ENCODE assay signal across 15 cellular contexts in the genomic region with DNA sequence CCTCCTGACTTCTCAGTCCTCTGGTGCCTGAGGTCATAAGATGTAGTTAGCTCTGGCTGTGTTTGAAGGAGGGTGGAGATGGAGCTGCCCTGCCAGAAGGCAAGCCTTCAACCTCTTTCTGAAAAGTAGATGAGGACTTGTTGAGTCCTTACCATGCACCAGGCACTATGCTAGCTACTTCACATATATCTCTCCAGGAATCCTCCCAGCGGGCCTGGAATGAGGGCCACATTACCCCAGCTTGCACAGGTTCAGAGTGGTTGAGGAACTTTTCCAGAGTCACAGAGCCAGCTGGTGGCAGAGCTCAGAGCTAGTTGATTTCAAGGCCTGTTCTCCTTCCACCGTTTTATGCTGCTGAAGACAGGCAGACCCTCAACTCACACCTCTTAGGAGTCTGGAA. TPM values are rescaled to one million over a fixed set of nuclear protein-coding genes. Genes with fewer than 3 reads are reported as not detected.
DNase-seq lines count a peak whose midpoint lies in the region; TF ChIP-seq lines count a peak whose summit lies in the region.
"Had no signal": no experiment of that assay in that cellular context is flagged by ENCODE, and none has a peak within 500 bp of the region (broad histone marks: within the 10 kb centered on the region; RNA-seq: fewer than 3 reads in every experiment).

No MANE protein-coding gene starts in this region.

- TF ChIP-seq CTCF in chondrocyte (IDR thresholded peaks at IDR 0.05) = no peak
- TF ChIP-seq CTCF in suprapubic skin (IDR thresholded peaks at IDR 0.05) = no peak
- TF ChIP-seq CTCF in transverse colon (IDR thresholded peaks at IDR 0.05) = no peak

- H3K27me3 Mint-ChIP-seq in activated naive CD4-positive, alpha-beta T cell treated with anti-CD3 and anti-CD28 coated beads for 36 hours (ENCODE audit: low read depth) = peaks cover 4% of the 10 kb centered on the region
- H3K27me3 Mint-ChIP-seq in chondrocyte (ENCODE audit: low read depth) = peaks cover 45% of the 10 kb centered on the region

- no peak overlapping the region for H3K4me3 ChIP-seq in BLaER1 treated with 17β-estradiol and CSF1 and Interleukin-3, amounts not matched to agents 10 nM and 100 nM
- H3K4me3 ChIP-seq in suprapubic skin = no peak overlapping the region
- H3K4me3 ChIP-seq in transverse colon = no peak overlapping the region
- H3K4me3 ChIP-seq: GM23338 had no signal

- H3K4me3 Mint-ChIP-seq in activated naive CD4-positive, alpha-beta T cell treated with anti-CD3 and anti-CD28 coated beads for 36 hours = no peak overlapping the region
- H3K4me3 Mint-ChIP-seq in chondrocyte (ENCODE audit: unreplicated experiment) = no peak overlapping the region
- H3K4me3 Mint-ChIP-seq: CD4-positive, CD25-positive, alpha-beta regulatory T cell; GM23338 had no signal

- peak overlapping the region in 2 of 11 experiments; percentile 13 to 15; a peak in 1 of 22 replicates for H3K27ac ChIP-seq in BLaER1 treated with 17β-estradiol and CSF1 and Interleukin-3, amounts not matched to agents 10 nM and 100 nM
- H3K27ac ChIP-seq in suprapubic skin (no peak overlapping the region), transverse colon (no peak overlapping the region)
- H3K27ac ChIP-seq: HL-60 had no signal

- peaks cover 1% of the 10 kb centered on the region for H3K9me3 Mint-ChIP-seq in activated naive CD4-positive, alpha-beta T cell treated with anti-CD3 and anti-CD28 coated beads for 36 hours
- H3K9me3 Mint-ChIP-seq in chondrocyte (ENCODE audit: low read depth) = peaks cover 22% of the 10 kb centered on the region

- no peak overlapping the region for H3K27ac Mint-ChIP-seq in activated naive CD4-positive, alpha-beta T cell treated with anti-CD3 and anti-CD28 coated beads for 36 hours
- no peak overlapping the region for H3K27ac Mint-ChIP-seq in chondrocyte (ENCODE audit: unreplicated experiment)
- H3K27ac Mint-ChIP-seq: CD4-positive, CD25-positive, alpha-beta regulatory T cell; GM23338 had no signal

- H3K4me2 ChIP-seq in BLaER1 treated with 17β-estradiol and CSF1 and Interleukin-3, amounts not matched to agents 10 nM and 100 nM = peak overlapping the region in 9 of 11 experiments; percentile 15 to 66 (median 42); a peak in 17 of 22 replicates
- H3K4me2 ChIP-seq: GM23338 had no signal

- H3K36me3 ChIP-seq in BLaER1 treated with 17β-estradiol and CSF1 and Interleukin-3, amounts not matched to agents 10 nM and 100 nM = no peaks in the 10 kb centered on the region
- H3K36me3 ChIP-seq in suprapubic skin = no peaks in the 10 kb centered on the region
- no peaks in the 10 kb centered on the region for H3K36me3 ChIP-seq in transverse colon

- H3K27me3 ChIP-seq in BLaER1 treated with 17β-estradiol and CSF1 and Interleukin-3, amounts not matched to agents 10 nM and 100 nM = no peaks in the 10 kb centered on the region
- no peaks in the 10 kb centered on the region for H3K27me3 ChIP-seq in suprapubic skin
- H3K27me3 ChIP-seq in transverse colon = no peaks in the 10 kb centered on the region

- in situ Hi-C loops in transverse colon (cut with MboI; ENCODE audit: low pct_ligation_motif_present in 1 of 4, low pct_unique_long_range_greater_than_20kb in 1 of 4, low sequenced_read_pairs in 3 of 4) = no loop called here

- intact Hi-C loops in activated naive CD4-positive, alpha-beta T cell treated with anti-CD3 and anti-CD28 coated beads for 36 hours (cut with micrococcal nuclease) = no loop called here
- intact Hi-C loops in transverse colon (cut with DNase I; ENCODE audit: low total_unique reads) = no loop called here

- H3K9me3 ChIP-seq in BLaER1 treated with 17β-estradiol and CSF1 and Interleukin-3, amounts not matched to agents 10 nM and 100 nM (replicated peaks in 1 of 11) = peaks cover 24 to 32% (median 26%) of the 10 kb centered on the region in 11 experiments
- H3K9me3 ChIP-seq in suprapubic skin (no peaks in the 10 kb centered on the region), transverse colon (peaks cover 9 to 17% of the 10 kb centered on the region in 2 donors)

- peaks cover 0 to 11% (median 10%) of the 10 kb centered on the region in 10 experiments; a peak in 15 of 20 replicates for H3K4me1 ChIP-seq in BLaER1 treated with 17β-estradiol and CSF1 and Interleukin-3, amounts not matched to agents 10 nM and 100 nM
- H3K4me1 ChIP-seq in suprapubic skin = no peaks in the 10 kb centered on the region
- H3K4me1 ChIP-seq in transverse colon = no peaks in the 10 kb centered on the region
- H3K4me1 ChIP-seq: Caco-2 had no signal

- TF ChIP-seq EP300 in suprapubic skin (IDR thresholded peaks at IDR 0.05) (no peak), transverse colon (IDR thresholded peaks at IDR 0.05; ENCODE audit: low read depth) (no peak)

- WGBS in suprapubic skin = 79% methylated on average over 2 of the region's 2 CpGs
- WGBS in transverse colon (ENCODE audit: low coverage in 1 of 2), 2 donors = 79% methylated on average over 2 of the region's 2 CpGs; no CpG with 5 or more reads in 1 of the 2 donors

- no peaks in the 10 kb centered on the region for H4K20me1 ChIP-seq in BLaER1 treated with 17β-estradiol and CSF1 and Interleukin-3, amounts not matched to agents 10 nM and 100 nM

- H3K4me1 Mint-ChIP-seq in activated naive CD4-positive, alpha-beta T cell treated with anti-CD3 and anti-CD28 coated beads for 36 hours (ENCODE audit: low read depth) = no peaks in the 10 kb centered on the region
- no peaks in the 10 kb centered on the region for H3K4me1 Mint-ChIP-seq in chondrocyte (ENCODE audit: low read depth)
- H3K4me1 Mint-ChIP-seq: CD4-positive, CD25-positive, alpha-beta regulatory T cell; GM23338 had no signal

- H3K9ac ChIP-seq in BLaER1 treated with 17β-estradiol and CSF1 and Interleukin-3, amounts not matched to agents 10 nM and 100 nM = no peak overlapping the region

- no peak for TF ChIP-seq POLR2A in suprapubic skin (IDR thresholded peaks at IDR 0.05)
- TF ChIP-seq POLR2A in transverse colon (IDR thresholded peaks at IDR 0.05) = no peak

- DNase-seq in activated naive CD4-positive, alpha-beta T cell treated with anti-CD3 and anti-CD28 coated beads for 36 hours = peak; percentile 2
- DNase-seq in activated naive CD4-positive, alpha-beta T cell treated with Interleukin-2 at 50 U/mL for 16 hours = no peak
- DNase-seq in chondrocyte (ENCODE audit: low spot score) (peak; percentile 12), suprapubic skin (ENCODE audit: low spot score in 2 of 2) (peak; percentile 3 to 43), transverse colon (no peak)
- DNase-seq in activated CD4-positive, alpha-beta T cell treated with anti-CD3 and anti-CD28 coated beads, Interleukin-2, amount 50 U/mL, for 48 hours = no peak
- DNase-seq: 8988T; C1 segment of cervical spinal cord; Caco-2; CD4-positive, CD25-positive, alpha-beta regulatory T cell; GDM1; HCEC 1CT had no signal

- H3K36me3 Mint-ChIP-seq in activated naive CD4-positive, alpha-beta T cell treated with anti-CD3 and anti-CD28 coated beads for 36 hours (ENCODE audit: low read depth) = no peaks in the 10 kb centered on the region
- peaks cover 13% of the 10 kb centered on the region for H3K36me3 Mint-ChIP-seq in chondrocyte (ENCODE audit: low read depth)
- H3K36me3 Mint-ChIP-seq: CD4-positive, CD25-positive, alpha-beta regulatory T cell had no signal

- CTCF ChIA-PET in activated naive CD4-positive, alpha-beta T cell treated with anti-CD3 and anti-CD28 coated beads for 36 hours (lab: Charles Lee) = no interaction called here

RNA-seq across cellular contexts. Expression of a gene that starts 45.3 kb away (rescaled TPM):
- under 1 TPM in 1 of 2 experiments, not detected in 1; 0.25 TPM for total RNA-seq in activated naive CD4-positive, alpha-beta T cell treated with anti-CD3 and anti-CD28 coated beads for 36 hours
- total RNA-seq in chondrocyte (0.18 TPM in 1 of 3 replicates, not detected in the others), suprapubic skin (1 to 10 TPM in 3 of 4 donors, under 1 TPM in 1; 0.64 to 2.4 (median 1.4) TPM), transverse colon (10 to 100 TPM in 1 of 4 donors, 1 to 10 TPM in 3; 3.7 to 13.9 (median 8.4) TPM)
- total RNA-seq: CD4-positive, CD25-positive, alpha-beta regulatory T cell; GM23338 had no signal

Comparison
In these comparisons a context has a peak if more than half of its experiments do, and no peak if none do; other contexts are left out.
1. DNase-seq: peak in activated naive CD4-positive, alpha-beta T cell treated with anti-CD3 and anti-CD28 coated beads for 36 hours (single experiment), chondrocyte (single experiment) and suprapubic skin (2 of 2); none in activated naive CD4-positive, alpha-beta T cell treated with Interleukin-2 at 50 U/mL for 16 hours (single experiment), activated CD4-positive, alpha-beta T cell treated with anti-CD3 and anti-CD28 coated beads, Interleukin-2, amount 50 U/mL, for 48 hours (0 of 2) and transverse colon (single experiment).